ENCODE assay signal across 1 cellular context in genomic region chr6:11172501-11173337, GRCh38.
TF ChIP-seq lines count a peak whose summit lies in the region.

No MANE protein-coding gene starts in this region.

TF ChIP-seq in HepG2, 621 proteins besides CTCF, POLR2A, EP300 and RAD21 (continued from another document and continues in another):
- TF ChIP-seq, protein P1, sequence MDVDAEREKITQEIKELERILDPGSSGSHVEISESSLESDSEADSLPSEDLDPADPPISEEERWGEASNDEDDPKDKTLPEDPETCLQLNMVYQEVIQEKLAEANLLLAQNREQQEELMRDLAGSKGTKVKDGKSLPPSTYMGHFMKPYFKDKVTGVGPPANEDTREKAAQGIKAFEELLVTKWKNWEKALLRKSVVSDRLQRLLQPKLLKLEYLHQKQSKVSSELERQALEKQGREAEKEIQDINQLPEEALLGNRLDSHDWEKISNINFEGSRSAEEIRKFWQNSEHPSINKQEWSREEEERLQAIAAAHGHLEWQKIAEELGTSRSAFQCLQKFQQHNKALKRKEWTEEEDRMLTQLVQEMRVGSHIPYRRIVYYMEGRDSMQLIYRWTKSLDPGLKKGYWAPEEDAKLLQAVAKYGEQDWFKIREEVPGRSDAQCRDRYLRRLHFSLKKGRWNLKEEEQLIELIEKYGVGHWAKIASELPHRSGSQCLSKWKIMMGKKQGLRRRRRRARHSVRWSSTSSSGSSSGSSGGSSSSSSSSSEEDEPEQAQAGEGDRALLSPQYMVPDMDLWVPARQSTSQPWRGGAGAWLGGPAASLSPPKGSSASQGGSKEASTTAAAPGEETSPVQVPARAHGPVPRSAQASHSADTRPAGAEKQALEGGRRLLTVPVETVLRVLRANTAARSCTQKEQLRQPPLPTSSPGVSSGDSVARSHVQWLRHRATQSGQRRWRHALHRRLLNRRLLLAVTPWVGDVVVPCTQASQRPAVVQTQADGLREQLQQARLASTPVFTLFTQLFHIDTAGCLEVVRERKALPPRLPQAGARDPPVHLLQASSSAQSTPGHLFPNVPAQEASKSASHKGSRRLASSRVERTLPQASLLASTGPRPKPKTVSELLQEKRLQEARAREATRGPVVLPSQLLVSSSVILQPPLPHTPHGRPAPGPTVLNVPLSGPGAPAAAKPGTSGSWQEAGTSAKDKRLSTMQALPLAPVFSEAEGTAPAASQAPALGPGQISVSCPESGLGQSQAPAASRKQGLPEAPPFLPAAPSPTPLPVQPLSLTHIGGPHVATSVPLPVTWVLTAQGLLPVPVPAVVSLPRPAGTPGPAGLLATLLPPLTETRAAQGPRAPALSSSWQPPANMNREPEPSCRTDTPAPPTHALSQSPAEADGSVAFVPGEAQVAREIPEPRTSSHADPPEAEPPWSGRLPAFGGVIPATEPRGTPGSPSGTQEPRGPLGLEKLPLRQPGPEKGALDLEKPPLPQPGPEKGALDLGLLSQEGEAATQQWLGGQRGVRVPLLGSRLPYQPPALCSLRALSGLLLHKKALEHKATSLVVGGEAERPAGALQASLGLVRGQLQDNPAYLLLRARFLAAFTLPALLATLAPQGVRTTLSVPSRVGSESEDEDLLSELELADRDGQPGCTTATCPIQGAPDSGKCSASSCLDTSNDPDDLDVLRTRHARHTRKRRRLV (CRISPR knock-in tag; IDR thresholded peaks at IDR 0.05) = 0 out of 2 replicates have a peak, but pooled peaks have one; percentile 34
- TF ChIP-seq ARID3A (IDR thresholded peaks at IDR 0.05; ENCODE audit: low read depth, low read length) (no peak), KDM6A (CRISPR knock-in tag; IDR thresholded peaks at IDR 0.05; ENCODE audit: low read depth) (no peak), ZNF138 (CRISPR knock-in tag; IDR thresholded peaks at IDR 0.05; ENCODE audit: low read depth) (no peak), HNRNPLL (IDR thresholded peaks at IDR 0.05; ENCODE audit: low read depth, low read length, poor library complexity, severe bottlenecking) (no peak), FOXO1 (CRISPR knock-in tag; IDR thresholded peaks at IDR 0.05) (peak; percentile 23; the same call in 1 of the 2 replicates), ZNF878 (CRISPR knock-in tag; IDR thresholded peaks at IDR 0.05) (no peak), ZSCAN21 (CRISPR knock-in tag; IDR thresholded peaks at IDR 0.05; ENCODE audit: borderline replicate concordance) (no peak), ZNF496 (CRISPR knock-in tag; IDR thresholded peaks at IDR 0.05; ENCODE audit: insufficient replicate concordance) (no peak), ETV5 (CRISPR knock-in tag; IDR thresholded peaks at IDR 0.05; ENCODE audit: borderline replicate concordance) (no peak), ERF (CRISPR knock-in tag; IDR thresholded peaks at IDR 0.05) (peak; percentile 34; the same call in 1 of the 2 replicates), KLF6 (CRISPR knock-in tag; IDR thresholded peaks at IDR 0.05) (no peak), SMC3 (IDR thresholded peaks at IDR 0.05; ENCODE audit: low read length) (peak; percentile 98), NFATC3 (CRISPR knock-in tag; IDR thresholded peaks at IDR 0.05) (0 out of 2 replicates have a peak, but pooled peaks have one; percentile 61), RFX5 (IDR thresholded peaks at IDR 0.05; ENCODE audit: low read depth, low read length) (no peak), CHD4 (IDR thresholded peaks at IDR 0.05; ENCODE audit: borderline replicate concordance, low read length) (no peak), SPEN (CRISPR knock-in tag; IDR thresholded peaks at IDR 0.05; ENCODE audit: low read depth) (no peak), MTA3 (CRISPR knock-in tag; IDR thresholded peaks at IDR 0.05) (no peak), SRSF1 (optimal IDR thresholded peaks at IDR 0.05; ENCODE audit: low read depth, low read length) (no peak), HMGA1 (CRISPR knock-in tag; conservative IDR thresholded peaks at IDR 0.05) (no peak), ZNF629 (CRISPR knock-in tag; conservative IDR thresholded peaks at IDR 0.05) (no peak), KDM2A (CRISPR knock-in tag; IDR thresholded peaks at IDR 0.05; ENCODE audit: borderline replicate concordance, low read depth) (peak; percentile 84), BORCS8-MEF2B (CRISPR knock-in tag; IDR thresholded peaks at IDR 0.05) (peak; percentile 61; the same call in 1 of the 2 replicates), CENPBD1 (CRISPR knock-in tag; IDR thresholded peaks at IDR 0.05; ENCODE audit: borderline replicate concordance, low read depth) (no peak), MED1 (CRISPR knock-in tag; IDR thresholded peaks at IDR 0.05) (peak; percentile 53), TP53 (CRISPR knock-in tag; conservative IDR thresholded peaks at IDR 0.05) (no peak; the same call in 1 of the 2 replicates), NR1H2 (CRISPR knock-in tag; IDR thresholded peaks at IDR 0.05; ENCODE audit: borderline replicate concordance, low read depth) (no peak), JUN (CRISPR knock-in tag; IDR thresholded peaks at IDR 0.05) (no peak), JDP2 (CRISPR knock-in tag; IDR thresholded peaks at IDR 0.05; ENCODE audit: borderline replicate concordance) (no peak), ZSCAN29 (CRISPR knock-in tag; conservative IDR thresholded peaks at IDR 0.05) (0 out of 2 replicates have a peak, but pooled peaks have one; percentile 23), ZIK1 (CRISPR knock-in tag; IDR thresholded peaks at IDR 0.05; ENCODE audit: borderline replicate concordance, low read depth) (no peak), ZBTB38 (CRISPR knock-in tag; IDR thresholded peaks at IDR 0.05) (peak; percentile 63; the same call in 1 of the 2 replicates), ZNF570 (CRISPR knock-in tag; IDR thresholded peaks at IDR 0.05; ENCODE audit: borderline replicate concordance) (no peak), PAX8 (CRISPR knock-in tag; IDR thresholded peaks at IDR 0.05; ENCODE audit: borderline replicate concordance) (peak; percentile 8; the same call in 1 of the 2 replicates), EZH2 (conservative IDR thresholded peaks at IDR 0.05; ENCODE audit: low read depth, low read length) (no peak), ZFP36L2 (CRISPR knock-in tag; IDR thresholded peaks at IDR 0.05) (no peak), REL (CRISPR knock-in tag; conservative IDR thresholded peaks at IDR 0.05) (no peak), SATB2 (CRISPR knock-in tag; IDR thresholded peaks at IDR 0.05) (no peak), ZNF850 (CRISPR knock-in tag; conservative IDR thresholded peaks at IDR 0.05) (no peak), ZNF280B (CRISPR knock-in tag; IDR thresholded peaks at IDR 0.05; ENCODE audit: borderline replicate concordance) (no peak)
- TF ChIP-seq, protein P2, sequence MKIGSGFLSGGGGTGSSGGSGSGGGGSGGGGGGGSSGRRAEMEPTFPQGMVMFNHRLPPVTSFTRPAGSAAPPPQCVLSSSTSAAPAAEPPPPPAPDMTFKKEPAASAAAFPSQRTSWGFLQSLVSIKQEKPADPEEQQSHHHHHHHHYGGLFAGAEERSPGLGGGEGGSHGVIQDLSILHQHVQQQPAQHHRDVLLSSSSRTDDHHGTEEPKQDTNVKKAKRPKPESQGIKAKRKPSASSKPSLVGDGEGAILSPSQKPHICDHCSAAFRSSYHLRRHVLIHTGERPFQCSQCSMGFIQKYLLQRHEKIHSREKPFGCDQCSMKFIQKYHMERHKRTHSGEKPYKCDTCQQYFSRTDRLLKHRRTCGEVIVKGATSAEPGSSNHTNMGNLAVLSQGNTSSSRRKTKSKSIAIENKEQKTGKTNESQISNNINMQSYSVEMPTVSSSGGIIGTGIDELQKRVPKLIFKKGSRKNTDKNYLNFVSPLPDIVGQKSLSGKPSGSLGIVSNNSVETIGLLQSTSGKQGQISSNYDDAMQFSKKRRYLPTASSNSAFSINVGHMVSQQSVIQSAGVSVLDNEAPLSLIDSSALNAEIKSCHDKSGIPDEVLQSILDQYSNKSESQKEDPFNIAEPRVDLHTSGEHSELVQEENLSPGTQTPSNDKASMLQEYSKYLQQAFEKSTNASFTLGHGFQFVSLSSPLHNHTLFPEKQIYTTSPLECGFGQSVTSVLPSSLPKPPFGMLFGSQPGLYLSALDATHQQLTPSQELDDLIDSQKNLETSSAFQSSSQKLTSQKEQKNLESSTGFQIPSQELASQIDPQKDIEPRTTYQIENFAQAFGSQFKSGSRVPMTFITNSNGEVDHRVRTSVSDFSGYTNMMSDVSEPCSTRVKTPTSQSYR (CRISPR knock-in tag; IDR thresholded peaks at IDR 0.05; ENCODE audit: borderline replicate concordance) = no peak
- TF ChIP-seq, protein P3, sequence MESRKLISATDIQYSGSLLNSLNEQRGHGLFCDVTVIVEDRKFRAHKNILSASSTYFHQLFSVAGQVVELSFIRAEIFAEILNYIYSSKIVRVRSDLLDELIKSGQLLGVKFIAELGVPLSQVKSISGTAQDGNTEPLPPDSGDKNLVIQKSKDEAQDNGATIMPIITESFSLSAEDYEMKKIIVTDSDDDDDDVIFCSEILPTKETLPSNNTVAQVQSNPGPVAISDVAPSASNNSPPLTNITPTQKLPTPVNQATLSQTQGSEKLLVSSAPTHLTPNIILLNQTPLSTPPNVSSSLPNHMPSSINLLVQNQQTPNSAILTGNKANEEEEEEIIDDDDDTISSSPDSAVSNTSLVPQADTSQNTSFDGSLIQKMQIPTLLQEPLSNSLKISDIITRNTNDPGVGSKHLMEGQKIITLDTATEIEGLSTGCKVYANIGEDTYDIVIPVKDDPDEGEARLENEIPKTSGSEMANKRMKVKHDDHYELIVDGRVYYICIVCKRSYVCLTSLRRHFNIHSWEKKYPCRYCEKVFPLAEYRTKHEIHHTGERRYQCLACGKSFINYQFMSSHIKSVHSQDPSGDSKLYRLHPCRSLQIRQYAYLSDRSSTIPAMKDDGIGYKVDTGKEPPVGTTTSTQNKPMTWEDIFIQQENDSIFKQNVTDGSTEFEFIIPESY (CRISPR knock-in tag; IDR thresholded peaks at IDR 0.05) = 0 out of 2 replicates have a peak, but pooled peaks have one; percentile 8
- TF ChIP-seq, protein P4, sequence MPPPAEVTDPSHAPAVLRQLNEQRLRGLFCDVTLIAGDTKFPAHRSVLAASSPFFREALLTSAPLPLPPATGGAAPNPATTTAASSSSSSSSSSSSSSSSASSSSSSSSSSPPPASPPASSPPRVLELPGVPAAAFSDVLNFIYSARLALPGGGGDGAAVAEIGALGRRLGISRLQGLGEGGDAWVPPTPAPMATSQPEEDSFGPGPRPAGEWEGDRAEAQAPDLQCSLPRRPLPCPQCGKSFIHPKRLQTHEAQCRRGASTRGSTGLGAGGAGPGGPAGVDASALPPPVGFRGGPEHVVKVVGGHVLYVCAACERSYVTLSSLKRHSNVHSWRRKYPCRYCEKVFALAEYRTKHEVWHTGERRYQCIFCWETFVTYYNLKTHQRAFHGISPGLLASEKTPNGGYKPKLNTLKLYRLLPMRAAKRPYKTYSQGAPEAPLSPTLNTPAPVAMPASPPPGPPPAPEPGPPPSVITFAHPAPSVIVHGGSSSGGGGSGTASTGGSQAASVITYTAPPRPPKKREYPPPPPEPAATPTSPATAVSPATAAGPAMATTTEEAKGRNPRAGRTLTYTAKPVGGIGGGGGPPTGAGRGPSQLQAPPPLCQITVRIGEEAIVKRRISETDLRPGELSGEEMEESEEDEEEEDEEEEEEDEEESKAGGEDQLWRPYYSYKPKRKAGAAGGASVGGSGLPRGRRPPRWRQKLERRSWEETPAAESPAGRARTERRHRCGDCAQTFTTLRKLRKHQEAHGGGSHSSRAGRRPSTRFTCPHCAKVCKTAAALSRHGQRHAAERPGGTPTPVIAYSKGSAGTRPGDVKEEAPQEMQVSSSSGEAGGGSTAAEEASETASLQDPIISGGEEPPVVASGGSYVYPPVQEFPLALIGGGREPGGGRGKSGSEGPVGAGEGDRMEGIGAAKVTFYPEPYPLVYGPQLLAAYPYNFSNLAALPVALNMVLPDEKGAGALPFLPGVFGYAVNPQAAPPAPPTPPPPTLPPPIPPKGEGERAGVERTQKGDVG (CRISPR knock-in tag; IDR thresholded peaks at IDR 0.05; ENCODE audit: borderline replicate concordance) = no peak
- TF ChIP-seq, protein P5, sequence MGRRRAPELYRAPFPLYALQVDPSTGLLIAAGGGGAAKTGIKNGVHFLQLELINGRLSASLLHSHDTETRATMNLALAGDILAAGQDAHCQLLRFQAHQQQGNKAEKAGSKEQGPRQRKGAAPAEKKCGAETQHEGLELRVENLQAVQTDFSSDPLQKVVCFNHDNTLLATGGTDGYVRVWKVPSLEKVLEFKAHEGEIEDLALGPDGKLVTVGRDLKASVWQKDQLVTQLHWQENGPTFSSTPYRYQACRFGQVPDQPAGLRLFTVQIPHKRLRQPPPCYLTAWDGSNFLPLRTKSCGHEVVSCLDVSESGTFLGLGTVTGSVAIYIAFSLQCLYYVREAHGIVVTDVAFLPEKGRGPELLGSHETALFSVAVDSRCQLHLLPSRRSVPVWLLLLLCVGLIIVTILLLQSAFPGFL (CRISPR knock-in tag; IDR thresholded peaks at IDR 0.05) = no peak
